In genomic region chr17:2240541-2240940, GRCh38 we compare ENCODE assay signal across 11 cellular contexts.
A peak's percentile ranks its signal among the peaks of the same experiment; 100 is the strongest.
DNase-seq lines count a peak whose midpoint lies in the region; ATAC-seq and TF ChIP-seq lines count a peak whose summit lies in the region.
"Had no signal": no experiment of that assay in that cellular context is flagged by ENCODE, and none has a peak within 500 bp of the region (broad histone marks: within the 10 kb centered on the region; RNA-seq: fewer than 3 reads in every experiment).

No MANE protein-coding gene starts in this region.

- H3K27me3 ChIP-seq in CD4-positive, alpha-beta T cell (ENCODE audit: control insufficient read depth, insufficient read depth, low read length): no peaks in the 10 kb centered on the region
- no peaks in the 10 kb centered on the region for H3K27me3 ChIP-seq in psoas muscle (ENCODE audit: insufficient read depth in 3 of 3, low read length in 2 of 3)

- H3K4me1 Mint-ChIP-seq in CD4-positive, alpha-beta T cell (ENCODE audit: low read depth): peaks cover 23% of the 10 kb centered on the region
- H3K4me1 Mint-ChIP-seq in chondrocyte (ENCODE audit: low read depth): peaks cover 74% of the 10 kb centered on the region

- peaks cover 0 to 9% of the 10 kb centered on the region in 2 donors for H3K36me3 ChIP-seq in psoas muscle (ENCODE audit: insufficient read depth in 1 of 2, low read depth in 1 of 2)

- ATAC-seq in CD4-positive, alpha-beta T cell (ENCODE audit: poor library complexity): no peak
- peak; percentile 5 for ATAC-seq in HG03432 (IDR thresholded peaks at IDR 0.05; ENCODE audit: unreplicated experiment)
- no peak for ATAC-seq in psoas muscle
- no peak for ATAC-seq in HG03095 (IDR thresholded peaks at IDR 0.05; ENCODE audit: unreplicated experiment)

- no peak overlapping the region for H3K27ac ChIP-seq in CD4-positive, alpha-beta T cell (ENCODE audit: low read depth, low read length)
- H3K27ac ChIP-seq in psoas muscle: peak overlapping the region; percentile 95

- DNase-seq in CD4-positive, alpha-beta T cell: no peak
- DNase-seq in chondrocyte (ENCODE audit: low spot score) (no peak), psoas muscle (no peak), GM13976 (ENCODE audit: low spot score) (no peak), HUDEP-2 (lab: John Stamatoyannopoulos, UW; ENCODE audit: unreplicated experiment in 76 of 76) (no peak), COR-L47 (lab: John Stamatoyannopoulos, UW) (no peak)
- DNase-seq: Calu3, cerebellar nuclear complex, NCI-H2081 had no signal

- H3K9me3 Mint-ChIP-seq in CD4-positive, alpha-beta T cell: no peaks in the 10 kb centered on the region
- H3K9me3 Mint-ChIP-seq in chondrocyte (ENCODE audit: low read depth): no peaks in the 10 kb centered on the region

- CTCF ChIA-PET in CD4-positive, alpha-beta T cell (lab: Charles Lee): interaction anchor here (1.5 kb wide), 1 partner anchor 184 kb away, joined by 4 read pairs; no protein-coding TSS in a partner anchor

- peaks cover 47% of the 10 kb centered on the region for H3K4me1 ChIP-seq in psoas muscle

- H3K4me3 Mint-ChIP-seq in CD4-positive, alpha-beta T cell: no peak overlapping the region
- no peak overlapping the region for H3K4me3 Mint-ChIP-seq in chondrocyte (ENCODE audit: unreplicated experiment)

- POLR2A ChIA-PET in CD4-positive, alpha-beta T cell (lab: Charles Lee): no interaction called here

- no peak for TF ChIP-seq CTCF in CD4-positive, alpha-beta T cell (IDR thresholded peaks at IDR 0.05)
- no peak for TF ChIP-seq CTCF in chondrocyte (IDR thresholded peaks at IDR 0.05)
- no peak for TF ChIP-seq CTCF in psoas muscle (IDR thresholded peaks at IDR 0.05)
- TF ChIP-seq CTCF in GM13976 (IDR thresholded peaks at IDR 0.05; ENCODE audit: borderline replicate concordance, control extremely low read depth, extremely low read depth, insufficient read depth, missing control alignments): no peak

- 65 to 86% (median 72%) methylated on average over 13 of the region's 13 CpGs for WGBS in psoas muscle, 3 donors

- intact Hi-C loops in CD4-positive, alpha-beta T cell (cut with DNase I, micrococcal nuclease): loop anchor here in 1 of 2 experiments (10.0 kb wide), 1 partner anchor 46 kb away; no protein-coding TSS in a partner anchor
- intact Hi-C loops in psoas muscle (cut with DNase I): loop anchor here in 1 of 2 donors (10.0 kb wide), 1 partner anchor 146 kb away; no protein-coding TSS in a partner anchor

- H3K27ac Mint-ChIP-seq in CD4-positive, alpha-beta T cell: peak overlapping the region; percentile 59
- peak overlapping the region; percentile 85 for H3K27ac Mint-ChIP-seq in chondrocyte (ENCODE audit: unreplicated experiment)

- H3K4me3 ChIP-seq in psoas muscle: peak overlapping the region; percentile 27

- no peaks in the 10 kb centered on the region for H3K9me3 ChIP-seq in CD4-positive, alpha-beta T cell (ENCODE audit: control insufficient read depth, low read length)
- H3K9me3 ChIP-seq in psoas muscle: no peaks in the 10 kb centered on the region

- H3K27me3 Mint-ChIP-seq in CD4-positive, alpha-beta T cell: no peaks in the 10 kb centered on the region
- no peaks in the 10 kb centered on the region for H3K27me3 Mint-ChIP-seq in chondrocyte (ENCODE audit: low read depth)

- in situ Hi-C loops in GM13976 (cut with MboI; ENCODE audit: low sequenced_read_pairs, unreplicated experiment): loop anchor here (5.0 kb wide), 1 partner anchor 168 kb away; no protein-coding TSS in a partner anchor

- H3K36me3 Mint-ChIP-seq in CD4-positive, alpha-beta T cell (ENCODE audit: low read depth): peaks cover 85% of the 10 kb centered on the region
- peaks cover 9% of the 10 kb centered on the region for H3K36me3 Mint-ChIP-seq in chondrocyte (ENCODE audit: low read depth)
